Comparison of ENCODE assay signal across 9 cellular contexts in the genomic region with DNA sequence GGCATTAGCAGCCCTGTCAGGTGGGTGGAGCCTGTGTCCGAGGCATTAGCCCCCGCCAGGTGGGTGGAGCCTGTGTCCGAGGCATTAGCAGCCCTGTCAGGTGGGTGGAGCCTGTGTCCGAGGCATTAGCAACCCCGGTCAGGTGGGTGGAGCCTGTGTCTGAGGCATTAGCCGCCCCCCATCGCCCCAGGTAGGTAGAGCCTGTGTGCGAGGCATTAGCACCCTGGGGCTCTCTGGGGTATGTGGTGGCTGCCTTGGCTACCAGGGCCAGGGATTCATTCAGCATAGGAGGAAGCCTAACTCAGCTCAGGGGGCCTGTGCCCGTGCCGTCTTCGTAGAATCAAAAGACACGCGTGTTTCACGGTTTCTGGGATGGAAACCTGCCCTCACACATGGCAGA. TPM values are rescaled to one million over a fixed set of nuclear protein-coding genes. Genes with fewer than 3 reads are reported as not detected.
DNase-seq lines count a peak whose midpoint lies in the region; ATAC-seq, FAIRE-seq and TF ChIP-seq lines count a peak whose summit lies in the region.
"Not testable (repeated sequence)": the region's sequence is repeated elsewhere in the genome, so short reads cannot be mapped to it uniquely, and the experiment has no call there.
"Had no signal": no experiment of that assay in that cellular context is flagged by ENCODE, and none has a peak within 500 bp of the region (broad histone marks: within the 10 kb centered on the region; RNA-seq: fewer than 3 reads in every experiment).

No MANE protein-coding gene starts in this region.

- H3K4ac ChIP-seq in neuronal stem cell (ENCODE audit: low read length), result not testable (repeated sequence)

- H2AK5ac ChIP-seq in neuronal stem cell (ENCODE audit: low read depth, low read length), result peak overlapping the region; percentile 47

- not testable (repeated sequence) for ATAC-seq in WTC11, left ventricle myocardium superior
- ATAC-seq in K562, result peak; percentile 68

- H3K9me1 ChIP-seq in K562 (ENCODE audit: control insufficient read depth, insufficient read depth, low read length), result not testable (repeated sequence)

- not testable (repeated sequence) for H3K9ac ChIP-seq in OCI-LY1 (ENCODE audit: low read length); neuronal stem cell (ENCODE audit: low read depth, low read length, poor library complexity)
- peak overlapping the region in 1 of 2 experiments; percentile 52; a peak in 2 of 4 replicates for H3K9ac ChIP-seq in K562 (ENCODE audit: insufficient read depth in 1 of 2, low read depth in 2 of 2, low read length in 2 of 2)

- not testable (repeated sequence) for H2AFZ ChIP-seq in OCI-LY1 (ENCODE audit: low read length); K562 (ENCODE audit: low read depth, low read length); neuronal stem cell (ENCODE audit: low read length)

- intact Hi-C loops in K562 (cut with micrococcal nuclease); left ventricle myocardium superior (cut with micrococcal nuclease): not testable (repeated sequence)

- in situ Hi-C loops in K562 (cut with MboI), result not testable (repeated sequence)

- not testable (repeated sequence) for H3K4me3 Mint-ChIP-seq in WTC11

- TF ChIP-seq POLR2A in K562 (conservative IDR thresholded peaks at IDR 0.05), result not testable (repeated sequence)

- not testable (repeated sequence) for H3K79me1 ChIP-seq in neuronal stem cell (ENCODE audit: low read depth, low read length)

- H4K8ac ChIP-seq in neuronal stem cell (ENCODE audit: low read depth, low read length), result not testable (repeated sequence)

- H4K91ac ChIP-seq in neuronal stem cell (ENCODE audit: low read depth, low read length, poor library complexity), result not testable (repeated sequence)

- H3K36me3 ChIP-seq in OCI-LY1 (ENCODE audit: insufficient read depth, low read length) (peaks cover 62% of the 10 kb centered on the region), K562 (ENCODE audit: control insufficient read depth, insufficient read depth, low read length) (peaks cover 31% of the 10 kb centered on the region; the same call in 2 of the 3 replicates), neuronal stem cell (replicated peaks in 1 of 2; ENCODE audit: control insufficient read depth in 2 of 2, insufficient read depth in 2 of 2, low read length in 2 of 2) (peaks cover 0 to 95% of the 10 kb centered on the region in 2 donors)

- H2BK15ac ChIP-seq in neuronal stem cell (ENCODE audit: low read length), result not testable (repeated sequence)

- not testable (repeated sequence) for FAIRE-seq in K562 (lab: Jason Lieb, UNC)

- peak overlapping the region; percentile 94 for H3K27ac ChIP-seq in OCI-LY1 (ENCODE audit: low read depth, low read length, poor library complexity, severe bottlenecking)
- H3K27ac ChIP-seq in K562 (ENCODE audit: extremely low read depth, low read depth, low read length); neuronal stem cell (replicated peaks; ENCODE audit: low read length): not testable (repeated sequence)

- not testable (repeated sequence) for TF ChIP-seq EP300 in K562 (IDR thresholded peaks at IDR 0.05; ENCODE audit: low read length)

- not testable (repeated sequence) for TF ChIP-seq RAD21 in K562 (CRISPR knock-in tag; conservative IDR thresholded peaks at IDR 0.05 in 1 of 2, IDR thresholded peaks at IDR 0.05 in 1 of 2)

- not testable (repeated sequence) for H3K23ac ChIP-seq in neuronal stem cell (ENCODE audit: low read depth, low read length, poor library complexity)

- H3K18ac ChIP-seq in neuronal stem cell (ENCODE audit: low read length), result not testable (repeated sequence)

- H3K4me3 ChIP-seq in OCI-LY1 (ENCODE audit: low read depth, low read length, poor library complexity, severe bottlenecking); K562; neuronal stem cell (ENCODE audit: low read length in 2 of 2): not testable (repeated sequence)

- H3K4me1 Mint-ChIP-seq in WTC11, result not testable (repeated sequence)

- not testable (repeated sequence) for H3K27me3 ChIP-seq in OCI-LY1 (ENCODE audit: insufficient read depth, low read length); K562 (ENCODE audit: control insufficient read depth in 2 of 2, insufficient read depth in 2 of 2, low read length in 2 of 2); neuronal stem cell (ENCODE audit: control insufficient read depth in 3 of 3, insufficient read depth in 3 of 3, low read depth in 1 of 3, low read length in 3 of 3)

- H3K9me2 ChIP-seq in OCI-LY1 (ENCODE audit: low read depth, low read length), result not testable (repeated sequence)

- TF ChIP-seq CTCF in OCI-LY1 (IDR thresholded peaks at IDR 0.05; ENCODE audit: low read length); WTC11 (IDR thresholded peaks at IDR 0.05); K562 (IDR thresholded peaks at IDR 0.05 in 2 of 3, conservative IDR thresholded peaks at IDR 0.05 in 1 of 3; ENCODE audit: insufficient read depth in 2 of 3, low read depth in 1 of 3, low read length in 3 of 3): not testable (repeated sequence)

- POLR2A ChIA-PET in HEK293T (lab: Yijun Ruan, JAX); WTC11 (lab: Charles Lee); K562 (lab: Yijun Ruan, JAX): not testable (repeated sequence)

- H3F3A ChIP-seq in OCI-LY1 (ENCODE audit: insufficient read depth, low read length), result not testable (repeated sequence)

- H3K79me2 ChIP-seq in OCI-LY1 (ENCODE audit: insufficient read depth, low read length); K562 (ENCODE audit: control insufficient read depth, insufficient read depth, low read length): not testable (repeated sequence)

- not testable (repeated sequence) for BruUV-seq in K562 (replicated peaks; lab: Mats Ljungman, UMichigan)

- H3K36me3 Mint-ChIP-seq in WTC11, result not testable (repeated sequence)

- not testable (repeated sequence) for H2BK5ac ChIP-seq in neuronal stem cell (ENCODE audit: low read length)

- DNase-seq in ELF-1 (ENCODE audit: low read depth, low spot score) (peak; percentile 69), HEK293T (ENCODE audit: extremely low spot score) (peak; percentile 8), K562 (ENCODE audit: extremely low read depth in 1 of 4, low spot score in 3 of 4) (peak; percentile 43 to 71 (median 65)), left ventricle myocardium superior (peak; percentile 22)
- not testable (repeated sequence) for DNase-seq in WTC11 (ENCODE audit: low spot score); neuronal stem cell (ENCODE audit: low spot score)

- CTCF ChIA-PET in HEK293T (lab: Yijun Ruan, JAX); WTC11 (lab: Charles Lee); K562 (lab: Yijun Ruan, JAX; ENCODE audit: low intra/inter-chr PET ratio): not testable (repeated sequence)

- not testable (repeated sequence) for H3K9me3 Mint-ChIP-seq in WTC11

- H3K9me3 ChIP-seq in OCI-LY1 (ENCODE audit: low read length); K562 (replicated peaks; ENCODE audit: control insufficient read depth, insufficient read depth, low read depth, low read length); neuronal stem cell (replicated peaks in 1 of 2; ENCODE audit: control insufficient read depth in 2 of 2, insufficient read depth in 1 of 2, low read depth in 1 of 2, low read length in 2 of 2): not testable (repeated sequence)

- not testable (repeated sequence) for H2BK120ac ChIP-seq in neuronal stem cell (ENCODE audit: low read depth, low read length)

- H3K27ac Mint-ChIP-seq in WTC11, result peak overlapping the region; percentile 63

- WGBS in K562 (ENCODE audit: insufficient coverage, low coverage, missing lambda C conversion rate), result 63% methylated on average over 5 of the region's 14 CpGs
- no CpG with 5 or more reads among the region's 14 CpGs for WGBS in neuronal stem cell (ENCODE audit: extremely low coverage in 2 of 2, insufficient read length in 2 of 2, insufficient replicate concordance in 1 of 2), 2 donors

- not testable (repeated sequence) for H2BK12ac ChIP-seq in neuronal stem cell (ENCODE audit: low read length)

- H3K4me1 ChIP-seq in OCI-LY1 (ENCODE audit: insufficient read depth, low read length, severe bottlenecking) (peaks cover 51% of the 10 kb centered on the region), K562 (replicated peaks in 1 of 2; ENCODE audit: control insufficient read depth in 2 of 2, insufficient read depth in 2 of 2, low read length in 2 of 2) (peaks cover 2 to 66% of the 10 kb centered on the region in 2 experiments; a peak in 3 of 5 replicates)
- H3K4me1 ChIP-seq in neuronal stem cell (ENCODE audit: control insufficient read depth in 2 of 2, insufficient read depth in 1 of 2, low read depth in 1 of 2, low read length in 2 of 2), result not testable (repeated sequence)

- H3K27me3 Mint-ChIP-seq in WTC11 (ENCODE audit: low read depth), result not testable (repeated sequence)

- H4K20me1 ChIP-seq in OCI-LY1 (ENCODE audit: insufficient read depth, low read length); K562 (replicated peaks; ENCODE audit: control insufficient read depth, insufficient read depth, low read length): not testable (repeated sequence)

- H3K14ac ChIP-seq in neuronal stem cell (ENCODE audit: low read length), result not testable (repeated sequence)

- H3K4me2 ChIP-seq in OCI-LY1 (ENCODE audit: low read length); neuronal stem cell (ENCODE audit: insufficient read depth, low read length, poor library complexity, severe bottlenecking): not testable (repeated sequence)
- H3K4me2 ChIP-seq in K562 (ENCODE audit: insufficient read depth, low read length), result peak overlapping the region; percentile 32

RNA-seq across cellular contexts. Expression of a gene that starts 46.3 kb away (rescaled TPM):
- 0.27 to 0.50 TPM (median 0.37 TPM) in 3 replicates for total RNA-seq in WTC11 (2021)
- 0.26 and 0.49 TPM in 2 replicates for total RNA-seq in K562 (2011; cell fraction: chromatin; rRNA removed; ENCODE audit: low replicate concordance)
- 0.13 and 0.33 TPM in 2 replicates for total RNA-seq in K562 (2011; cell fraction: nucleolus; rRNA removed)
- total RNA-seq in K562 (2011; cell fraction: nucleoplasm; rRNA removed), result 0.22 and 0.23 TPM in 2 replicates
- 0.05 TPM in 1 of 2 replicates, not detected in the other for total RNA-seq in K562 (2014; rRNA removed)
- not detected in 2 replicates for total RNA-seq in K562 (2014; rRNA removed; fragmentation: Illumina TruSeq; extraction: Trizol)
- 0.04 TPM in 1 of 2 replicates, not detected in the other for total RNA-seq in K562 (2015; rRNA removed; fragmentation: Illumina TruSeq; extraction: Trizol)
- total RNA-seq in K562 (2021), result 0.13 and 0.24 TPM in 2 replicates
- polyA plus RNA-seq in K562 (2011; rRNA removed), result not detected in 2 replicates
- polyA plus RNA-seq in K562 (2011; cell fraction: cytosol; rRNA removed), result 0.03 and 0.06 TPM in 2 replicates
- polyA plus RNA-seq in K562 (2011; cell fraction: nucleus; rRNA removed), result 0.11 TPM in 2 replicates
- 0.13 and 0.36 TPM in 2 replicates for polyA plus RNA-seq in K562 (2012)
- polyA plus RNA-seq in K562 (2014; fragmentation: Illumina TruSeq; extraction: Trizol), result 0.06 and 0.10 TPM in 2 replicates
- not detected for polyA plus RNA-seq in K562 (2014; fragmentation: Nextera tagmentation; extraction: Ambion mirVana)
- 0.05 TPM in 2 replicates for polyA plus RNA-seq in K562 (2014; rRNA removed)
- polyA minus RNA-seq in K562 (2011; rRNA and poly(A)+ RNA removed), result not detected in 2 replicates
- polyA minus RNA-seq in K562 (2011; cell fraction: cytosol; rRNA and poly(A)+ RNA removed), result not detected in 2 replicates
- 0.11 TPM in 1 of 2 replicates, not detected in the other for polyA minus RNA-seq in K562 (2011; cell fraction: nucleus; rRNA and poly(A)+ RNA removed)
- total RNA-seq in left ventricle myocardium superior, result 0.37 TPM
- polyA plus RNA-seq in neuronal stem cell (2013, experiment 1 of 2), result 0.03 TPM
- polyA plus RNA-seq in neuronal stem cell (2013, experiment 2 of 2), result 0.04 TPM
- total RNA-seq: G401, H4 had no signal
